In genomic region chr1:27574871-27575831, GRCh38 we compare ENCODE assay signal across 1 cellular context.
TF ChIP-seq lines count a peak whose summit lies in the region.

No MANE protein-coding gene starts in this region.

TF ChIP-seq in WTC11, 78 proteins besides CTCF, POLR2A, EP300 and RAD21 (continued from another document):
- TF ChIP-seq ATF2 (CRISPR knock-in tag; IDR thresholded peaks at IDR 0.05; ENCODE audit: borderline replicate concordance, low read depth) (no peak), SOX15 (CRISPR knock-in tag; IDR thresholded peaks at IDR 0.05) (no peak), AFF4 (CRISPR knock-in tag; IDR thresholded peaks at IDR 0.05; ENCODE audit: borderline replicate concordance) (no peak), GABPB1 (CRISPR knock-in tag; IDR thresholded peaks at IDR 0.05) (no peak), CDX4 (CRISPR knock-in tag; IDR thresholded peaks at IDR 0.05; ENCODE audit: borderline replicate concordance) (no peak), HMGA2 (CRISPR knock-in tag; IDR thresholded peaks at IDR 0.05) (no peak), ZNF138 (CRISPR knock-in tag; conservative IDR thresholded peaks at IDR 0.05) (no peak), USF2 (CRISPR knock-in tag; IDR thresholded peaks at IDR 0.05) (no peak), PRDM15 (CRISPR knock-in tag; IDR thresholded peaks at IDR 0.05) (peak; percentile 88), ATF6 (CRISPR knock-in tag; IDR thresholded peaks at IDR 0.05) (no peak), ZNF416 (CRISPR knock-in tag; IDR thresholded peaks at IDR 0.05) (0 out of 2 replicates have a peak, but pooled peaks have one; percentile 2), ESRRA (CRISPR knock-in tag; IDR thresholded peaks at IDR 0.05; ENCODE audit: borderline replicate concordance) (no peak), E2F5 (CRISPR knock-in tag; IDR thresholded peaks at IDR 0.05) (peak; percentile 93), SP1 (CRISPR knock-in tag; conservative IDR thresholded peaks at IDR 0.05) (peak; percentile 53; the same call in 1 of the 2 replicates), IRF1 (CRISPR knock-in tag; IDR thresholded peaks at IDR 0.05) (0 out of 2 replicates have a peak, but pooled peaks have one; percentile 41), ZBTB21 (CRISPR knock-in tag; IDR thresholded peaks at IDR 0.05; ENCODE audit: borderline replicate concordance) (no peak), ZNF263 (CRISPR knock-in tag; IDR thresholded peaks at IDR 0.05; ENCODE audit: low read depth) (peak; percentile 59; the same call in 1 of the 2 replicates), MYBL2 (CRISPR knock-in tag; IDR thresholded peaks at IDR 0.05) (0 out of 2 replicates have a peak, but pooled peaks have one; percentile 19), KAT7 (CRISPR knock-in tag; IDR thresholded peaks at IDR 0.05; ENCODE audit: borderline replicate concordance) (peak; percentile 45), ZMAT4 (CRISPR knock-in tag; IDR thresholded peaks at IDR 0.05) (no peak), ZNF423 (CRISPR knock-in tag; IDR thresholded peaks at IDR 0.05) (peak; percentile 76), CBFB (CRISPR knock-in tag; IDR thresholded peaks at IDR 0.05; ENCODE audit: low read depth) (no peak), ZNF281 (CRISPR knock-in tag; IDR thresholded peaks at IDR 0.05) (peak; percentile 91), TP53 (CRISPR knock-in tag; IDR thresholded peaks at IDR 0.05) (peak; percentile 26; the same call in 1 of the 2 replicates), HMGXB4 (CRISPR knock-in tag; IDR thresholded peaks at IDR 0.05) (peak; percentile 81; the same call in 1 of the 2 replicates)
